ENCODE assay signal across 21 cellular contexts in the genomic region with DNA sequence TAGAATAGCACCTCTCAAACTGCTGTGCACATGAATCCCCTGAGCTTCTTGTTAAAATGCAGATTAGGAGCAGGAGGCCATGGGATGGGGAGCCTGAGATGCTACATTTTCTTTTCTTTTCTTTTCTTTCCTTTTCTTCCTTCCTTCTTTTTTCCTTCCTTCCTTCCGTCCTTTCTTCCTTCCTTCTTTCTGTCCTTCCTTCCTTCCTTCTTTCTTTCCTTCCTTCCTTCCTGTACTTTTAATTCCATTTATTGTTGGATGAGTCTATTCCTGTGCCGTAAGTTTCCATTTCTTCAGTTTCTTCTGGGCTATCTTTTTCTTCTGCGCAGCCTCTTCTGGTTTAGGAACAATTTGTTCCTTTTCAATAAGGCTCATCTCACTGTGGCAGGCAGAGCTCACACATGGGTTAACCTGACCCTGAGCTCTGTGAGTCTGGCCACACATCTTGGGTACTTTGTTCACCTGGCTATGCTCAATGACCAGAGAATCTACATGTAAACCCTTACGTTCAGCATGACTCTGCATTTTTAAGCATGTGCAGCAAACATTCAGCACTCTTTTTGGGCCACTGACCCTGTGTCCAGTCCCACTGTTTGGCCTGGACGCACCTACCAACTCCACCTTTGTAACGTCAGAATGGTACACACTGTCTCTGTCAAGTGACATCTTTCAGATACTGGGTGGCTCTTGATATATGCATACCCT.
"Had no signal": no experiment of that assay in that cellular context is flagged by ENCODE, and none has a peak within 500 bp of the region (broad histone marks: within the 10 kb centered on the region; RNA-seq: fewer than 3 reads in every experiment).

No MANE protein-coding gene starts in this region.

- H3K36me3 Mint-ChIP-seq: activated naive CD8-positive, alpha-beta T cell; brain; WTC11 had no signal

- H3K4me3 Mint-ChIP-seq: activated CD8-positive, alpha-beta T cell treated with anti-CD3 and anti-CD28 coated beads, Interleukin-2, amount 10 ng/mL, durations not matched to agents 7 days and 5 days; activated naive CD8-positive, alpha-beta T cell; activated T-cell treated with anti-CD3 and anti-CD28 coated beads, Interleukin-2, amount 50 U/mL, for 24 hours; brain; central memory CD8-positive, alpha-beta T cell; T-helper 17 cell; WTC11 had no signal

- ATAC-seq: activated CD8-positive, alpha-beta T cell treated with anti-CD3 and anti-CD28 coated beads, Interleukin-2, amount 10 ng/mL, durations not matched to agents 7 days and 5 days; T-helper 17 cell; WTC11 had no signal

- DNase-seq: activated CD4-positive, alpha-beta T cell treated with anti-CD3 and anti-CD28 coated beads for 48 hours; activated CD4-positive, alpha-beta T cell treated with anti-CD3 and anti-CD28 coated beads, Interleukin-2, amount 50 U/mL, for 4 hours; activated CD4-positive, CD25-positive, alpha-beta regulatory T cell treated with anti-CD3 and anti-CD28 coated beads, Interleukin-2, amount 50 U/mL, for 72 hours; activated CD8-positive, alpha-beta memory T cell treated with anti-CD3 and anti-CD28 coated beads, Interleukin-2, amount 50 U/mL, for 48 hours; activated CD8-positive, alpha-beta T cell treated with anti-CD3 and anti-CD28 coated beads, Interleukin-2, amount 10 ng/mL, durations not matched to agents 7 days and 5 days; activated effector memory CD4-positive, alpha-beta T cell treated with anti-CD3 and anti-CD28 coated beads, Interleukin-2, amount 50 U/mL, for 16 hours; activated T-cell treated with anti-CD3 and anti-CD28 coated beads, Interleukin-2, amount 50 U/mL, for 24 hours; amygdala; cortex of kidney; Kasumi-1; NK-92 treated with Interleukin-12 subunit alpha and Interleukin-12 subunit beta, amount 100 ng/mL, for 24 hours; Peyer's patch; SHP77 treated with DMSO at 0.1 percent for 48 hours; T-helper 17 cell; T-helper 9 cell had no signal

- H3K27ac Mint-ChIP-seq: activated CD8-positive, alpha-beta T cell treated with anti-CD3 and anti-CD28 coated beads, Interleukin-2, amount 10 ng/mL, durations not matched to agents 7 days and 5 days; activated naive CD8-positive, alpha-beta T cell; activated T-cell treated with anti-CD3 and anti-CD28 coated beads, Interleukin-2, amount 50 U/mL, for 24 hours; brain; T-helper 17 cell; WTC11 had no signal

- H3K4me3 ChIP-seq: Peyer's patch had no signal

- H3K9me3 Mint-ChIP-seq: activated T-cell treated with anti-CD3 and anti-CD28 coated beads, Interleukin-2, amount 50 U/mL, for 24 hours; central memory CD8-positive, alpha-beta T cell; WTC11 had no signal

- H3K4me1 Mint-ChIP-seq: central memory CD8-positive, alpha-beta T cell; T-helper 17 cell had no signal

- H3K36me3 ChIP-seq: Peyer's patch had no signal

- FAIRE-seq: astrocyte had no signal

- H3K27ac ChIP-seq: Peyer's patch, RWPE1 had no signal

- H3K4me1 ChIP-seq: Peyer's patch had no signal
